16 cellular contexts compared by ENCODE assay signal in genomic region chr6:2218866-2219265, GRCh38. TPM values are rescaled to one million over a fixed set of nuclear protein-coding genes. Genes with fewer than 3 reads are reported as not detected.
DNase-seq lines count a peak whose midpoint lies in the region; ATAC-seq and TF ChIP-seq lines count a peak whose summit lies in the region.
"Had no signal": no experiment of that assay in that cellular context is flagged by ENCODE, and none has a peak within 500 bp of the region (broad histone marks: within the 10 kb centered on the region; RNA-seq: fewer than 3 reads in every experiment).

No MANE protein-coding gene starts in this region.

- DNase-seq in WTC11 (ENCODE audit: low spot score) (no peak), SKM-1 treated with dmso at 0.1 percent for 144 hours (lab: John Stamatoyannopoulos, UW; ENCODE audit: unreplicated experiment) (no peak)
- DNase-seq: 8988T; ACHN; BE2C; C1 segment of cervical spinal cord; Caco-2; Calu3; CD4-positive, alpha-beta T cell; CD8-positive, alpha-beta T cell; DMS79 treated with DMSO at 0.1 percent for 48 hours; GF-D8 had no signal

- no peaks in the 10 kb centered on the region for H3K9me3 ChIP-seq in HEK293 (ENCODE audit: control insufficient read depth, insufficient read depth, low read depth, low read length)
- H3K9me3 ChIP-seq: BE2C, BLaER1, Caco-2 had no signal

- ATAC-seq in WTC11 (no peak), GM19328 (IDR thresholded peaks at IDR 0.05; ENCODE audit: unreplicated experiment) (no peak)
- ATAC-seq: CD8-positive, alpha-beta T cell had no signal

- H3K27me3 Mint-ChIP-seq in WTC11 (ENCODE audit: low read depth), result no peaks in the 10 kb centered on the region
- H3K27me3 Mint-ChIP-seq: CD4-positive, alpha-beta T cell had no signal

- POLR2A ChIA-PET in HEK293 (lab: Yijun Ruan, JAX), result no interaction called here
- POLR2A ChIA-PET in WTC11 (lab: Charles Lee), result no interaction called here

- no peak overlapping the region for H3K27ac Mint-ChIP-seq in WTC11
- H3K27ac Mint-ChIP-seq: CD4-positive, alpha-beta T cell; CD8-positive, alpha-beta T cell had no signal

- H3K4me3 Mint-ChIP-seq in WTC11, result no peak overlapping the region
- H3K4me3 Mint-ChIP-seq: CD4-positive, alpha-beta T cell; CD8-positive, alpha-beta T cell had no signal

- H3K27ac ChIP-seq in C4-2B (peak overlapping the region; percentile 71), HEK293 (ENCODE audit: extremely low read depth, low read depth, low read length) (no peak overlapping the region)
- H3K27ac ChIP-seq: BLaER1 had no signal

- no peak for TF ChIP-seq CTCF in C4-2B (conservative IDR thresholded peaks at IDR 0.05)
- no peak for TF ChIP-seq CTCF in HEK293 (tag by site-specific recombination; IDR thresholded peaks at IDR 0.05)
- no peak for TF ChIP-seq CTCF in WTC11 (IDR thresholded peaks at IDR 0.05)

- H3K4me3 ChIP-seq in HEK293 (ENCODE audit: low read depth, low read length), result no peak overlapping the region
- H3K4me3 ChIP-seq: BLaER1 had no signal

- H3K36me3 ChIP-seq in HEK293 (ENCODE audit: control insufficient read depth in 2 of 2, insufficient read depth in 1 of 2, low read length in 2 of 2), result no peaks in the 10 kb centered on the region
- H3K36me3 ChIP-seq: BE2C, BLaER1 had no signal

- no peaks in the 10 kb centered on the region for H3K9me3 Mint-ChIP-seq in WTC11
- H3K9me3 Mint-ChIP-seq: CD4-positive, alpha-beta T cell; CD8-positive, alpha-beta T cell had no signal

- H3K4me1 ChIP-seq in HEK293 (ENCODE audit: control insufficient read depth, insufficient read depth, low read length), result peaks cover 3% of the 10 kb centered on the region; the same call in 1 of the 2 replicates
- H3K4me1 ChIP-seq: BE2C had no signal

- H3K36me3 Mint-ChIP-seq in WTC11, result no peaks in the 10 kb centered on the region

- H3K4me1 Mint-ChIP-seq in WTC11, result peaks cover 31% of the 10 kb centered on the region

- CTCF ChIA-PET in HEK293 (lab: Yijun Ruan, JAX) (interaction anchor here (1.1 to 2.1 kb wide), 4 partner anchors 9 to 135 kb away, joined by 3 to 10 read pairs (median 5); no protein-coding TSS in a partner anchor), WTC11 (lab: Charles Lee) (interaction anchor here (2.9 kb wide), 1 partner anchor 10 kb away, joined by 14 read pairs; no protein-coding TSS in a partner anchor)

TF ChIP-seq in HEK293, 187 proteins besides CTCF, POLR2A, EP300 and RAD21:
- no peak for TF ChIP-seq ZNF513 (tag by site-specific recombination; IDR thresholded peaks at IDR 0.05)
- peak; percentile 73 for TF ChIP-seq SCRT2 (tag by site-specific recombination; IDR thresholded peaks at IDR 0.05)
- TF ChIP-seq ZSCAN4 (tag by site-specific recombination; IDR thresholded peaks at IDR 0.05), result no peak

TF ChIP-seq in WTC11, 78 proteins besides CTCF, POLR2A, EP300 and RAD21:
- TF ChIP-seq ZNF121 (CRISPR knock-in tag; IDR thresholded peaks at IDR 0.05), result peak; percentile 43; the same call in 1 of the 2 replicates
- no peak for TF ChIP-seq ATF1 (CRISPR knock-in tag; IDR thresholded peaks at IDR 0.05)
TF ChIP-seq in WTC11: peak in this region for 1.

RNA-seq across cellular contexts. Expression of gene GMDS, which starts 26.5 kb away (rescaled TPM):
- total RNA-seq in WTC11 (2021), result 35.0 to 41.2 TPM (median 38.8 TPM) in 3 replicates
